In the genomic region with DNA sequence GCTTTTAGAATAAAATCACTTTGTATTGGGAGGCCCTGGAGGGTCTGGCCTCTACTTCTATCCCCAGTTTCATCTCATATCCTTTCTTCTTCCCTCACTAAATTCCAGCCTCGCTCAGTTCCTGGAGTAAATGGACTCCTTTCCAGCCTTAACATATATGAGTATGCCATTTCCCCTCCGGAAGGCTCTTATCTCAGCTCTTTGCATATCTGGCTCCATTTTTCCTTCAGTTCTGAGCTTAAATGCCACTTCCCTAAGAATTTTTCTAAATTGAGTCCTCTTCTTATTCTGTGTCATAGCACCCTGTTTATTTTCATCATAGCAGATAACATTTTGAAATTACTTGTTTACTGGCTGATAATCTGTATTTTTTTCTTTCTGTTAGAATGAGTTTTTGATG, we compare ENCODE assay signal across 2 cellular contexts.
A peak's percentile ranks its signal among the peaks of the same experiment; 100 is the strongest.
TF ChIP-seq lines count a peak whose summit lies in the region.

No MANE protein-coding gene starts in this region.

TF ChIP-seq in IMR-90, 13 proteins besides CTCF, POLR2A, EP300 and RAD21:
- TF ChIP-seq FOS (IDR thresholded peaks at IDR 0.05; ENCODE audit: low read depth, low read length) (no peak), BHLHE40 (IDR thresholded peaks at IDR 0.05; ENCODE audit: low read depth, low read length) (no peak), ELK1 (IDR thresholded peaks at IDR 0.05; ENCODE audit: borderline replicate concordance, low read depth, low read length) (no peak), SMC3 (IDR thresholded peaks at IDR 0.05; ENCODE audit: low read depth, low read length) (no peak), CEBPB (IDR thresholded peaks at IDR 0.05; ENCODE audit: low read depth, low read length) (no peak), RCOR1 (IDR thresholded peaks at IDR 0.05; ENCODE audit: insufficient replicate concordance, low read length) (no peak), MAZ (IDR thresholded peaks at IDR 0.05; ENCODE audit: borderline replicate concordance, low read depth, low read length) (no peak), NFE2L2 (IDR thresholded peaks at IDR 0.05; ENCODE audit: low read depth, low read length) (no peak), MAFK (IDR thresholded peaks at IDR 0.05; ENCODE audit: low read depth, low read length) (no peak), CHD1 (IDR thresholded peaks at IDR 0.05; ENCODE audit: low read depth, low read length) (no peak), MXI1 (IDR thresholded peaks at IDR 0.05; ENCODE audit: borderline replicate concordance, low read depth, low read length) (no peak), RFX5 (IDR thresholded peaks at IDR 0.05; ENCODE audit: low read depth, low read length) (no peak)
- TF ChIP-seq, protein P1, sequence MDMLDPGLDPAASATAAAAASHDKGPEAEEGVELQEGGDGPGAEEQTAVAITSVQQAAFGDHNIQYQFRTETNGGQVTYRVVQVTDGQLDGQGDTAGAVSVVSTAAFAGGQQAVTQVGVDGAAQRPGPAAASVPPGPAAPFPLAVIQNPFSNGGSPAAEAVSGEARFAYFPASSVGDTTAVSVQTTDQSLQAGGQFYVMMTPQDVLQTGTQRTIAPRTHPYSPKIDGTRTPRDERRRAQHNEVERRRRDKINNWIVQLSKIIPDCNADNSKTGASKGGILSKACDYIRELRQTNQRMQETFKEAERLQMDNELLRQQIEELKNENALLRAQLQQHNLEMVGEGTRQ (IDR thresholded peaks at IDR 0.05; ENCODE audit: low read depth, low read length) = no peak

TF ChIP-seq in endothelial cell of umbilical vein, 7 proteins besides CTCF, POLR2A, EP300 and RAD21:
- TF ChIP-seq POLR2AphosphoS5 (IDR thresholded peaks at IDR 0.05; ENCODE audit: insufficient read depth, low read depth, low read length) = peak; percentile 31
- peak; percentile 87 for TF ChIP-seq GATA2 (IDR thresholded peaks at IDR 0.05; ENCODE audit: insufficient read depth, insufficient read length, low read depth, low read length)
- no peak for TF ChIP-seq MAX (IDR thresholded peaks at IDR 0.05; ENCODE audit: insufficient read depth, insufficient read length)
- no peak for TF ChIP-seq EZH2 (IDR thresholded peaks at IDR 0.05; ENCODE audit: borderline replicate concordance, low read depth, low read length, severe bottlenecking)
- peak; percentile 14 for TF ChIP-seq JUN (IDR thresholded peaks at IDR 0.05; ENCODE audit: borderline replicate concordance, insufficient read depth, insufficient read length, low read depth)
- TF ChIP-seq MYC (IDR thresholded peaks at IDR 0.05; ENCODE audit: low read depth, low read length) = no peak
